ENCODE assay signal across 26 cellular contexts in the genomic region with DNA sequence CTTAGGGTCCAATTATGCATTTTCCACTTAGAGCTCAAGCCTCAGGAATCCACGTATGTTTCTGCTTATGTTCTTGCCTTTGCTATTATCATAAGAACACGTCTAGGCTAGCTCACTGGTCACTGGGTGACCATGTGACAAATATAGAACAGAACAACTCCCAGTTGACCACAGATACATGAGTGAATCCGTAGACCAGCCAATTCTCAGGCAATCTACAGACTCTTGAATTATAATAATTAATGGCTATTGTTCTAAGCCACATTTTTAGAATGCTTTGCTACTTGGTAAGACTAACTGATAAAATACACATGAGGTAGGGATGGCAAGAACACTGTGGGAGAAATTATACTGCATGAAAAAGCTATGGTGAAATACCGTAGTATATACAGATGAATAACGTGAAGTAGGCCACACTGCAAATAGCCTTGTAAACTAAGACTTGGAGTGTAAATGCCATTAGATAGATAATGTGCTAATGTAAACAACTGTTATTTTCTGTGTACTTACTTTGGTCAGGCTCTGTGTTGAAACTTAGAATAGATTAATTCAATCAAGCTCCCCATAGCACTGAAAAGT.
DNase-seq lines count a peak whose midpoint lies in the region; ATAC-seq and TF ChIP-seq lines count a peak whose summit lies in the region.
"Had no signal": no experiment of that assay in that cellular context is flagged by ENCODE, and none has a peak within 500 bp of the region (broad histone marks: within the 10 kb centered on the region; RNA-seq: fewer than 3 reads in every experiment).

No MANE protein-coding gene starts in this region.

- H3K9me3 ChIP-seq in mammary epithelial cell (replicated peaks; ENCODE audit: insufficient read depth, low read length) (no peaks in the 10 kb centered on the region), transverse colon (no peaks in the 10 kb centered on the region)
- H3K9me3 ChIP-seq: esophagus muscularis mucosa, Peyer's patch had no signal

- in situ Hi-C loops in mammary epithelial cell (cut with MboI; ENCODE audit: low sequenced_read_pairs in 2 of 2) = no loop called here
- in situ Hi-C loops in transverse colon (cut with MboI; ENCODE audit: low pct_ligation_motif_present in 1 of 4, low pct_unique_long_range_greater_than_20kb in 1 of 4, low sequenced_read_pairs in 3 of 4) = no loop called here

- no peaks in the 10 kb centered on the region for H3K36me3 Mint-ChIP-seq in MCF 10A (ENCODE audit: insufficient read depth, unreplicated experiment)
- no peaks in the 10 kb centered on the region for H3K36me3 Mint-ChIP-seq in activated naive CD8-positive, alpha-beta T cell treated with anti-CD3 and anti-CD28 coated beads for 36 hours
- H3K36me3 Mint-ChIP-seq: naive thymus-derived CD8-positive, alpha-beta T cell had no signal

- H2AFZ ChIP-seq in mammary epithelial cell (ENCODE audit: low read depth, low read length) = no peak overlapping the region

- no peaks in the 10 kb centered on the region for H3K4me1 Mint-ChIP-seq in MCF 10A (ENCODE audit: insufficient read depth, unreplicated experiment)
- no peaks in the 10 kb centered on the region for H3K4me1 Mint-ChIP-seq in activated naive CD8-positive, alpha-beta T cell treated with anti-CD3 and anti-CD28 coated beads for 36 hours
- H3K4me1 Mint-ChIP-seq: naive thymus-derived CD8-positive, alpha-beta T cell had no signal

- intact Hi-C loops in mammary epithelial cell (cut with micrococcal nuclease) (no loop called here), MCF 10A (cut with micrococcal nuclease) (no loop called here), transverse colon (cut with DNase I; ENCODE audit: low total_unique reads) (no loop called here)

- H3K79me2 ChIP-seq in mammary epithelial cell (ENCODE audit: insufficient read depth, low read length) = no peaks in the 10 kb centered on the region

- POLR2A ChIA-PET in MCF 10A (lab: Yijun Ruan, JAX) = interaction anchor here (0.6 kb wide), 1 partner anchor 14 kb away, joined by 4 read pairs; no protein-coding TSS in a partner anchor

- H3K27ac Mint-ChIP-seq in MCF 10A (ENCODE audit: low read depth, unreplicated experiment) = no peak overlapping the region
- no peak overlapping the region for H3K27ac Mint-ChIP-seq in activated naive CD8-positive, alpha-beta T cell treated with anti-CD3 and anti-CD28 coated beads for 36 hours
- H3K27ac Mint-ChIP-seq: activated naive CD4-positive, alpha-beta T cell treated with anti-CD3 and anti-CD28 coated beads for 36 hours; activated T-helper 1 cell treated with anti-CD3 and anti-CD28 coated beads, Interleukin-12 subunit alpha, Interleukin-12 subunit beta, Interleukin-2, Interleukin-4 antibody, amounts not matched to agents 30 ng/mL and 10 ng/mL and 1 ng/mL, durations not matched to agents 14 hours and 24 hours and 36 hours; dendritic cell treated with granulocyte-macrophage colony-stimulating factor and Interleukin-4, amounts not matched to agents 40 ng/mL and 50 ng/mL, for 4 days; naive thymus-derived CD8-positive, alpha-beta T cell had no signal

- TF ChIP-seq POLR2A in transverse colon (IDR thresholded peaks at IDR 0.05) = no peak

- WGBS in mammary epithelial cell (ENCODE audit: low coverage, missing lambda C conversion rate) = 49% methylated on average over 5 of the region's 5 CpGs
- 69% methylated on average over 3 to 5 of the region's 5 CpGs for WGBS in transverse colon (ENCODE audit: low coverage in 1 of 2), 2 donors

- no TSS peak for BruUV-seq in mammary epithelial cell (replicated peaks; lab: Mats Ljungman, UMichigan)
- no TSS peak for BruUV-seq in MCF 10A (replicated peaks; lab: Mats Ljungman, UMichigan)

- TF ChIP-seq EP300 in transverse colon (IDR thresholded peaks at IDR 0.05; ENCODE audit: low read depth) = no peak

- H3K4me1 ChIP-seq in mammary epithelial cell (ENCODE audit: insufficient read depth, low read length) = no peaks in the 10 kb centered on the region
- H3K4me1 ChIP-seq in transverse colon = no peaks in the 10 kb centered on the region
- H3K4me1 ChIP-seq: esophagus muscularis mucosa, Peyer's patch had no signal

- H3K4me2 ChIP-seq in mammary epithelial cell (ENCODE audit: insufficient read depth, low read depth, low read length) = no peak overlapping the region

- H3K27ac ChIP-seq in mammary epithelial cell (ENCODE audit: insufficient read depth, low read depth, low read length) = no peak overlapping the region
- H3K27ac ChIP-seq in transverse colon = no peak overlapping the region
- H3K27ac ChIP-seq: esophagus muscularis mucosa, Peyer's patch had no signal

- dilution Hi-C loops in mammary epithelial cell (cut with HindIII; ENCODE audit: low sequenced_read_pairs) = no loop called here

- TF ChIP-seq CTCF in mammary epithelial cell (conservative IDR thresholded peaks at IDR 0.05 in 1 of 2, IDR thresholded peaks at IDR 0.05 in 1 of 2; ENCODE audit: extremely low read depth in 1 of 2, insufficient read depth in 1 of 2, low read depth in 1 of 2, low read length in 2 of 2) (no peak), MCF 10A (IDR thresholded peaks at IDR 0.05; ENCODE audit: unreplicated experiment) (no peak), fibroblast of pulmonary artery (IDR thresholded peaks at IDR 0.05; ENCODE audit: low read length, missing control alignments) (no peak), transverse colon (IDR thresholded peaks at IDR 0.05) (no peak)

- DNase-seq in mammary epithelial cell (peak; percentile 47), MCF 10A (ENCODE audit: unreplicated experiment) (no peak), amniotic epithelial cell (ENCODE audit: low read depth) (peak; percentile 80), fibroblast of pulmonary artery (ENCODE audit: low read depth) (peak; percentile 60), transverse colon (no peak), NCI-H524 treated with DMSO at 0.1 percent for 48 hours (lab: John Stamatoyannopoulos, UW) (no peak)
- DNase-seq in activated naive CD8-positive, alpha-beta T cell treated with anti-CD3 and anti-CD28 coated beads for 36 hours = no peak
- DNase-seq: 8988T; activated CD4-positive, alpha-beta T cell treated with anti-CD3 and anti-CD28 coated beads, Interleukin-2, amount 50 U/mL, for 48 hours; activated CD8-positive, alpha-beta memory T cell treated with anti-CD3 and anti-CD28 coated beads, Interleukin-2, amount 50 U/mL, for 4 hours; activated naive CD4-positive, alpha-beta T cell treated with anti-CD3 and anti-CD28 coated beads for 36 hours; central memory CD4-positive, alpha-beta T cell; DMS79; GF-D8; head of caudate nucleus; naive thymus-derived CD8-positive, alpha-beta T cell; NCI-H2029; NCI-H69; occipital lobe; Peyer's patch; SHP77 treated with DMSO at 0.1 percent for 48 hours; stimulated activated naive CD4-positive, alpha-beta T cell treated with Interleukin-2 at 50 U/mL for 16 hours had no signal

- no peaks in the 10 kb centered on the region for H3K36me3 ChIP-seq in mammary epithelial cell (ENCODE audit: insufficient read depth, low read length)
- H3K36me3 ChIP-seq in transverse colon = no peaks in the 10 kb centered on the region
- H3K36me3 ChIP-seq: esophagus muscularis mucosa, Peyer's patch had no signal

- no peak for ATAC-seq in HG02885 (IDR thresholded peaks at IDR 0.05; ENCODE audit: poor library complexity, unreplicated experiment)
- ATAC-seq: naive thymus-derived CD8-positive, alpha-beta T cell had no signal

- CTCF ChIA-PET in mammary epithelial cell (lab: Charles Lee; ENCODE audit: low non-redundant PET) (no interaction called here), MCF 10A (lab: Yijun Ruan, JAX) (interaction anchor here (0.6 to 1.2 kb wide), 2 partner anchors 50 to 991 kb away, joined by 3 to 4 read pairs; no protein-coding TSS in a partner anchor)

- no peaks in the 10 kb centered on the region for H3K27me3 Mint-ChIP-seq in MCF 10A (ENCODE audit: insufficient read depth, unreplicated experiment)
- H3K27me3 Mint-ChIP-seq in activated naive CD8-positive, alpha-beta T cell treated with anti-CD3 and anti-CD28 coated beads for 36 hours = no peaks in the 10 kb centered on the region
- H3K27me3 Mint-ChIP-seq: dendritic cell treated with granulocyte-macrophage colony-stimulating factor and Interleukin-4, amounts not matched to agents 40 ng/mL and 50 ng/mL, for 4 days; naive thymus-derived CD8-positive, alpha-beta T cell had no signal

- peaks cover 21% of the 10 kb centered on the region for H3K9me3 Mint-ChIP-seq in MCF 10A (ENCODE audit: unreplicated experiment)
- no peaks in the 10 kb centered on the region for H3K9me3 Mint-ChIP-seq in activated naive CD8-positive, alpha-beta T cell treated with anti-CD3 and anti-CD28 coated beads for 36 hours
- H3K9me3 Mint-ChIP-seq: activated T-helper 1 cell treated with anti-CD3 and anti-CD28 coated beads, Interleukin-12 subunit alpha, Interleukin-12 subunit beta, Interleukin-2, Interleukin-4 antibody, amounts not matched to agents 30 ng/mL and 10 ng/mL and 1 ng/mL, durations not matched to agents 14 hours and 24 hours and 36 hours had no signal

- H3K4me3 ChIP-seq in mammary epithelial cell (replicated peaks in 1 of 3; ENCODE audit: insufficient read depth in 1 of 3, low read depth in 2 of 3, low read length in 3 of 3) (no peak overlapping the region), fibroblast of pulmonary artery (replicated peaks; ENCODE audit: low read depth, low read length) (no peak overlapping the region), transverse colon (no peak overlapping the region)
- H3K4me3 ChIP-seq: esophagus muscularis mucosa, Peyer's patch had no signal

- no peaks in the 10 kb centered on the region for H4K20me1 ChIP-seq in mammary epithelial cell (ENCODE audit: insufficient read depth, low read length)

- H3K9ac ChIP-seq in mammary epithelial cell (ENCODE audit: insufficient read depth, low read length) = no peak overlapping the region

- no peak overlapping the region for H3K4me3 Mint-ChIP-seq in MCF 10A (ENCODE audit: unreplicated experiment)
- no peak overlapping the region for H3K4me3 Mint-ChIP-seq in activated naive CD8-positive, alpha-beta T cell treated with anti-CD3 and anti-CD28 coated beads for 36 hours
- H3K4me3 Mint-ChIP-seq: activated naive CD4-positive, alpha-beta T cell treated with anti-CD3 and anti-CD28 coated beads for 36 hours; activated T-helper 1 cell treated with anti-CD3 and anti-CD28 coated beads, Interleukin-12 subunit alpha, Interleukin-12 subunit beta, Interleukin-2, Interleukin-4 antibody, amounts not matched to agents 30 ng/mL and 10 ng/mL and 1 ng/mL, durations not matched to agents 14 hours and 24 hours and 36 hours; dendritic cell treated with granulocyte-macrophage colony-stimulating factor and Interleukin-4, amounts not matched to agents 40 ng/mL and 50 ng/mL, for 4 days; naive thymus-derived CD8-positive, alpha-beta T cell had no signal

- H3K27me3 ChIP-seq in mammary epithelial cell (ENCODE audit: insufficient read depth, low read length) (no peaks in the 10 kb centered on the region), transverse colon (no peaks in the 10 kb centered on the region)
- H3K27me3 ChIP-seq: esophagus muscularis mucosa, Peyer's patch had no signal

Comparison
In these comparisons a context has a peak if more than half of its experiments do, and no peak if none do; other contexts are left out.
1. DNase-seq: peak in mammary epithelial cell (single experiment), amniotic epithelial cell (single experiment) and fibroblast of pulmonary artery (single experiment); none in MCF 10A (single experiment), transverse colon (single experiment), activated naive CD8-positive, alpha-beta T cell treated with anti-CD3 and anti-CD28 coated beads for 36 hours (single experiment) and NCI-H524 treated with DMSO at 0.1 percent for 48 hours (single experiment).